ENCODE assay signal across 1 cellular context in the genomic region with DNA sequence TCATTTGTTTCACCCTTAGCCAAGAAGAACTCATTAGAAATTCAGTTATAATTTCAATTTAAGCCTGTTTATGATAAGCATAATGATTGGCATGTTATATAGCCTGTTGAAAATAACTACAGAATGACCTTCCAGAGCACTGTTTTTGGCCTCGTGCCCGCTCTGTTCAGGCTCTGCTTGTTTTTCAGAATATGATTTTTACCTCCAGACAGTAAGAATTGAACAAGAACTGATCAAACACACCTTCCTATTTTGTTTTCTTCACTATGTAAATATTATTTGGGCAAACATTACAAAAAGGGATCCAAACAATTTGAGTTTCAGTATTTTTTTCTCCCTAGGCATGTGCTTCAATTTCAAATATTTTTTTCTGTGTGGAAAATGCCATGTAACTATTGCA.
TF ChIP-seq lines count a peak whose summit lies in the region.

No MANE protein-coding gene starts in this region.

TF ChIP-seq in HepG2, 621 proteins besides CTCF, POLR2A, EP300 and RAD21 (continued from another document):
- TF ChIP-seq HES4 (CRISPR knock-in tag; IDR thresholded peaks at IDR 0.05; ENCODE audit: borderline replicate concordance) = no peak
- no peak for TF ChIP-seq CEBPG (CRISPR knock-in tag; IDR thresholded peaks at IDR 0.05)
- no peak for TF ChIP-seq FOXP1 (IDR thresholded peaks at IDR 0.05)
- peak; percentile 60 for TF ChIP-seq FOXP1 (CRISPR knock-in tag; IDR thresholded peaks at IDR 0.05)
- TF ChIP-seq SMYD3 (CRISPR knock-in tag; IDR thresholded peaks at IDR 0.05) = no peak
- no peak for TF ChIP-seq NPAS2 (CRISPR knock-in tag; IDR thresholded peaks at IDR 0.05; ENCODE audit: borderline replicate concordance)
- no peak for TF ChIP-seq HMGXB4 (CRISPR knock-in tag; IDR thresholded peaks at IDR 0.05; ENCODE audit: borderline replicate concordance in 1 of 2, low read depth in 1 of 2)
- TF ChIP-seq, protein P1, sequence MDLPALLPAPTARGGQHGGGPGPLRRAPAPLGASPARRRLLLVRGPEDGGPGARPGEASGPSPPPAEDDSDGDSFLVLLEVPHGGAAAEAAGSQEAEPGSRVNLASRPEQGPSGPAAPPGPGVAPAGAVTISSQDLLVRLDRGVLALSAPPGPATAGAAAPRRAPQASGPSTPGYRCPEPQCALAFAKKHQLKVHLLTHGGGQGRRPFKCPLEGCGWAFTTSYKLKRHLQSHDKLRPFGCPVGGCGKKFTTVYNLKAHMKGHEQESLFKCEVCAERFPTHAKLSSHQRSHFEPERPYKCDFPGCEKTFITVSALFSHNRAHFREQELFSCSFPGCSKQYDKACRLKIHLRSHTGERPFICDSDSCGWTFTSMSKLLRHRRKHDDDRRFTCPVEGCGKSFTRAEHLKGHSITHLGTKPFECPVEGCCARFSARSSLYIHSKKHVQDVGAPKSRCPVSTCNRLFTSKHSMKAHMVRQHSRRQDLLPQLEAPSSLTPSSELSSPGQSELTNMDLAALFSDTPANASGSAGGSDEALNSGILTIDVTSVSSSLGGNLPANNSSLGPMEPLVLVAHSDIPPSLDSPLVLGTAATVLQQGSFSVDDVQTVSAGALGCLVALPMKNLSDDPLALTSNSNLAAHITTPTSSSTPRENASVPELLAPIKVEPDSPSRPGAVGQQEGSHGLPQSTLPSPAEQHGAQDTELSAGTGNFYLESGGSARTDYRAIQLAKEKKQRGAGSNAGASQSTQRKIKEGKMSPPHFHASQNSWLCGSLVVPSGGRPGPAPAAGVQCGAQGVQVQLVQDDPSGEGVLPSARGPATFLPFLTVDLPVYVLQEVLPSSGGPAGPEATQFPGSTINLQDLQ (CRISPR knock-in tag; IDR thresholded peaks at IDR 0.05) = no peak
- peak; percentile 58 for TF ChIP-seq NFIC (IDR thresholded peaks at IDR 0.05; ENCODE audit: low read length)
- TF ChIP-seq NFKBIZ (CRISPR knock-in tag; IDR thresholded peaks at IDR 0.05) = no peak
- TF ChIP-seq ZBTB4 (CRISPR knock-in tag; IDR thresholded peaks at IDR 0.05; ENCODE audit: borderline replicate concordance) = no peak
- no peak for TF ChIP-seq DNMT3B (CRISPR knock-in tag; conservative IDR thresholded peaks at IDR 0.05)
- TF ChIP-seq YEATS4 (CRISPR knock-in tag; IDR thresholded peaks at IDR 0.05; ENCODE audit: borderline replicate concordance) = 0 out of 2 replicates have a peak, but pooled peaks have one; percentile 23
- TF ChIP-seq, protein P2, sequence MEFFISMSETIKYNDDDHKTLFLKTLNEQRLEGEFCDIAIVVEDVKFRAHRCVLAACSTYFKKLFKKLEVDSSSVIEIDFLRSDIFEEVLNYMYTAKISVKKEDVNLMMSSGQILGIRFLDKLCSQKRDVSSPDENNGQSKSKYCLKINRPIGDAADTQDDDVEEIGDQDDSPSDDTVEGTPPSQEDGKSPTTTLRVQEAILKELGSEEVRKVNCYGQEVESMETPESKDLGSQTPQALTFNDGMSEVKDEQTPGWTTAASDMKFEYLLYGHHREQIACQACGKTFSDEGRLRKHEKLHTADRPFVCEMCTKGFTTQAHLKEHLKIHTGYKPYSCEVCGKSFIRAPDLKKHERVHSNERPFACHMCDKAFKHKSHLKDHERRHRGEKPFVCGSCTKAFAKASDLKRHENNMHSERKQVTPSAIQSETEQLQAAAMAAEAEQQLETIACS (CRISPR knock-in tag; IDR thresholded peaks at IDR 0.05) = no peak
- no peak for TF ChIP-seq ZBTB1 (CRISPR knock-in tag; IDR thresholded peaks at IDR 0.05; ENCODE audit: borderline replicate concordance)
